In genomic region chr13:95641291-95641811, GRCh38 we compare ENCODE assay signal across 10 cellular contexts. TPM values are rescaled to one million over a fixed set of nuclear protein-coding genes. Genes with fewer than 3 reads are reported as not detected.
A peak's percentile ranks its signal among the peaks of the same experiment; 100 is the strongest.
DNase-seq lines count a peak whose midpoint lies in the region; ATAC-seq and TF ChIP-seq lines count a peak whose summit lies in the region.
"Had no signal": no experiment of that assay in that cellular context is flagged by ENCODE, and none has a peak within 500 bp of the region (broad histone marks: within the 10 kb centered on the region; RNA-seq: fewer than 3 reads in every experiment).

No MANE protein-coding gene starts in this region.

- H3K27me3 ChIP-seq in heart left ventricle (peaks cover 0 to 58% (median 13%) of the 10 kb centered on the region in 9 donors), aorta (ENCODE audit: control insufficient read depth in 1 of 2, insufficient read depth in 2 of 2, low read length in 1 of 2) (no peaks in the 10 kb centered on the region)
- H3K27me3 ChIP-seq: BLaER1 treated with 17β-estradiol and CSF1 and Interleukin-3, amounts not matched to agents 10 nM and 100 nM had no signal

- no peaks in the 10 kb centered on the region for H3K27me3 Mint-ChIP-seq in neural crest cell (ENCODE audit: low read depth)

- intact Hi-C loops in heart left ventricle (cut with DNase I) (no loop called here), Right ventricle myocardium inferior (cut with DNase I) (no loop called here), aorta (cut with DNase I) (loop anchor here in 1 of 2 donors (5.0 kb wide), 1 partner anchor 36 kb away; the partner anchor contains the start of gene DNAJC3)

- H3K4me3 ChIP-seq in heart left ventricle (peak overlapping the region in 11 of 12 donors; percentile 33 to 62 (median 48)), aorta (ENCODE audit: low read length in 2 of 2) (peak overlapping the region; percentile 31 to 51)
- H3K4me3 ChIP-seq: BLaER1 treated with 17β-estradiol and CSF1 and Interleukin-3, amounts not matched to agents 10 nM and 100 nM; PC-9 had no signal

- peaks cover 37% of the 10 kb centered on the region for H3K4me1 Mint-ChIP-seq in neural crest cell

- peaks cover 0 to 31% (median 14%) of the 10 kb centered on the region in 12 donors for H3K4me1 ChIP-seq in heart left ventricle
- H3K4me1 ChIP-seq in aorta (ENCODE audit: control insufficient read depth in 1 of 2, insufficient read depth in 2 of 2, low read length in 2 of 2), result peaks cover 0 to 2% of the 10 kb centered on the region in 2 donors
- H3K4me1 ChIP-seq: BLaER1 treated with 17β-estradiol and CSF1 and Interleukin-3, amounts not matched to agents 10 nM and 100 nM had no signal

- TF ChIP-seq CTCF in heart left ventricle (IDR thresholded peaks at IDR 0.05), result no peak
- no peak for TF ChIP-seq CTCF in neural crest cell (conservative IDR thresholded peaks at IDR 0.05)

- H3K27ac ChIP-seq in heart left ventricle, result peak overlapping the region in 1 of 12 donors; percentile 49
- no peak overlapping the region for H3K27ac ChIP-seq in aorta (ENCODE audit: low read depth in 1 of 2, low read length in 2 of 2)
- H3K27ac ChIP-seq: BLaER1 treated with 17β-estradiol and CSF1 and Interleukin-3, amounts not matched to agents 10 nM and 100 nM; PC-9 had no signal

- peak overlapping the region; percentile 70 for H3K4me3 Mint-ChIP-seq in neural crest cell

- no peak overlapping the region for H3K27ac Mint-ChIP-seq in neural crest cell (ENCODE audit: unreplicated experiment)

- no peaks in the 10 kb centered on the region for H3K9me3 Mint-ChIP-seq in neural crest cell

- H3K9me3 ChIP-seq in heart left ventricle (no peaks in the 10 kb centered on the region), aorta (ENCODE audit: control insufficient read depth, low read length) (no peaks in the 10 kb centered on the region)

- DNase-seq in heart left ventricle (peak in 2 of 5 donors; percentile 34 to 36), Right ventricle myocardium inferior (ENCODE audit: missing footprints) (no peak), fibroblast of gingiva (ENCODE audit: low read depth) (peak; percentile 12), neural crest cell (ENCODE audit: low read depth, low spot score) (no peak), aorta (peak; percentile 45 to 72), GM19240 (ENCODE audit: insufficient read length, low spot score) (no peak)
- DNase-seq: PC-9 had no signal

- peaks cover 0 to 13% (median 0%) of the 10 kb centered on the region in 9 donors for H3K36me3 ChIP-seq in heart left ventricle
- H3K36me3 ChIP-seq in aorta (ENCODE audit: control insufficient read depth in 1 of 2, insufficient read depth in 2 of 2, low read length in 1 of 2), result no peaks in the 10 kb centered on the region
- H3K36me3 ChIP-seq: BLaER1 treated with 17β-estradiol and CSF1 and Interleukin-3, amounts not matched to agents 10 nM and 100 nM had no signal

- ATAC-seq in heart left ventricle, result peak in 1 of 4 donors; percentile 16
- no peak for ATAC-seq in Right ventricle myocardium inferior
- ATAC-seq in aorta (ENCODE audit: low FRiP score), result no peak
- ATAC-seq in GM21381 (IDR thresholded peaks at IDR 0.05; ENCODE audit: unreplicated experiment), result no peak
- ATAC-seq in activated CD4-positive, CD25-positive, alpha-beta regulatory T cell treated with anti-CD3 and anti-CD28 coated beads, Interleukin-2, amount 50 U/mL, for 24 hours, result no peak

- WGBS in heart left ventricle, 4 donors, result 38 to 67% (median 41%) methylated on average over 21 to 40 of the region's 40 CpGs
- WGBS in aorta, 2 donors, result 40 to 43% methylated on average over 32 to 40 of the region's 40 CpGs

- TF ChIP-seq POLR2A in heart left ventricle (IDR thresholded peaks at IDR 0.05), result no peak

- peaks cover 24% of the 10 kb centered on the region for H3K36me3 Mint-ChIP-seq in neural crest cell (ENCODE audit: low read depth)

RNA-seq across cellular contexts. Expression of gene DZIP1, which starts 3.2 kb away (rescaled TPM):
- total RNA-seq in heart left ventricle, result 1 to 10 TPM; 2.3 to 6.9 (median 5.1) TPM
- polyA plus RNA-seq in heart left ventricle, result 1 to 10 TPM; 1.9 TPM
- 4.7 TPM for total RNA-seq in Right ventricle myocardium inferior
- total RNA-seq in neural crest cell, result 71.0 and 71.1 TPM in 2 replicates
- total RNA-seq in aorta, result 10 to 100 TPM; 17.4 to 25.3 TPM
- polyA plus RNA-seq in aorta, result 10 to 100 TPM; 10.1 to 17.6 TPM
- total RNA-seq: PC-9 had no signal

RNA-seq across cellular contexts. Expression of gene DNAJC3, which starts 35.6 kb away (rescaled TPM):
- 10 to 100 TPM; 23.5 to 43.9 (median 33.7) TPM for total RNA-seq in heart left ventricle
- polyA plus RNA-seq in heart left ventricle, result 10 to 100 TPM in 1 of 2 donors, 1 to 10 TPM in 1; 8.7 to 33.7 TPM
- 30.0 TPM for total RNA-seq in Right ventricle myocardium inferior
- 17.5 and 18.3 TPM in 2 replicates for total RNA-seq in neural crest cell
- total RNA-seq in aorta, result 10 to 100 TPM; 57.8 to 60.3 TPM
- polyA plus RNA-seq in aorta, result 10 to 100 TPM; 11.8 to 19.0 TPM

Comparison
In these comparisons a context has a peak if more than half of its experiments do, and no peak if none do; other contexts are left out.
1. DNase-seq: peak in fibroblast of gingiva (single experiment) and aorta (2 of 2); none in Right ventricle myocardium inferior (single experiment), neural crest cell (single experiment) and GM19240 (single experiment).